In the genomic region with DNA sequence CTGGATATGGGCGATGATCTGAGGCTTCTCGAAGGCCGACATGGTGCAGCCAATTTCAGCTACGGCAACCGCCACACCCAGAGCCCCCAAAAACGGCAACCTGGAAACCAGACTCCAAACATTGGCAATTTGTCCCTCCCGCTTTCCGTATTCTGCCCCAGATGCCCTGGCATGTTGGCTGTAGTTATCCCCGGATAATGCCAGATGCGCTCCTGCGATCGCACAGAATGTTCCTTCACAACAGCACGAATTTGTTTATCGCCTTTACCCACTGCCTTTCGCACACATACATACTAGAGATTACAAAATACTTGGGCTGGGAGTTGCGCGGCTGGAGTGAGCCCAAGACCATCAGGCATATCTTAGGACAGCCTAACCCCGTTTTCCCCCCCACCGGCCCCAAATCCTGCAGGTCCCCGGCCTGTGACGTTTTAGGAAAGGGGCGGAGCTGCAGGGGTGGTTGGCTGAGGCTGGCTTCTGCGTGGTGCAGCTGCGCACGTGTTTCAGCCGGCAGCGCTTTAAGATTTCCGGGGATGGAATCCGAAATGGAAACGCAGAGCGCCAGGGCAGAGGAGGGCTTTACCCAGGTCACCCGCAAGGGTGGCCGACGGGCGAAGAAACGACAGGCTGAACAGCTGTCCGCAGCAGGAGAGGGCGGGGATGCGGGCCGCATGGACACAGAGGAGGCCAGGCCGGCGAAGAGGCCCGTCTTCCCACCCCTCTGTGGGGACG, we compare ENCODE assay signal across 8 cellular contexts. TPM values are rescaled to one million over a fixed set of nuclear protein-coding genes. Genes with fewer than 3 reads are reported as not detected.
DNase-seq lines count a peak whose midpoint lies in the region; TF ChIP-seq lines count a peak whose summit lies in the region.

A gene (plus strand): TSS at position 487 of the 732 bp plus-strand sequence. CDS start 47 bp downstream, at position 534.

- peaks cover 17% of the 10 kb centered on the region for H3K4me1 ChIP-seq in neuron (ENCODE audit: insufficient read depth, low read length)
- H3K4me1 ChIP-seq in subcutaneous abdominal adipose tissue (ENCODE audit: control insufficient read depth in 5 of 5, insufficient read depth in 5 of 5, low read length in 5 of 5): peaks cover 3 to 41% (median 35%) of the 10 kb centered on the region in 5 donors

- DNase-seq in GF-D8 (lab: John Stamatoyannopoulos, UW): peak; percentile 82
- peak; percentile 96 for DNase-seq in HEK293T (ENCODE audit: extremely low spot score)
- peak; percentile 93 for DNase-seq in MV-4-11 (lab: John Stamatoyannopoulos, UW)
- peak; percentile 96 for DNase-seq in SK-MEL-5 (ENCODE audit: low read depth, low spot score)
- peak; percentile 98 for DNase-seq in activated naive CD4-positive, alpha-beta T cell treated with Interleukin-2 at 50 U/mL for 16 hours
- peak; percentile 93 for DNase-seq in foreskin melanocyte

- H3K27me3 ChIP-seq in neuron (ENCODE audit: insufficient read depth, low read length) (no peaks in the 10 kb centered on the region), subcutaneous abdominal adipose tissue (ENCODE audit: control insufficient read depth in 5 of 5, insufficient read depth in 4 of 5, low read length in 5 of 5) (no peaks in the 10 kb centered on the region)

- no peaks in the 10 kb centered on the region for H3K9me3 ChIP-seq in neuron (ENCODE audit: low read length)
- no peaks in the 10 kb centered on the region for H3K9me3 ChIP-seq in subcutaneous abdominal adipose tissue (ENCODE audit: control insufficient read depth in 5 of 5, low read length in 5 of 5)

- in situ Hi-C loops in SK-MEL-5 (cut with HindIII; ENCODE audit: low pct_unique_long_range_greater_than_20kb, low sequenced_read_pairs): no loop called here

- CTCF ChIA-PET in HEK293T (lab: Yijun Ruan, JAX): interaction anchor here (0.5 to 0.6 kb wide), 2 partner anchors 35 to 93 kb away, joined by 3 to 4 read pairs; no protein-coding TSS in a partner anchor

- H3K9ac ChIP-seq in subcutaneous abdominal adipose tissue (ENCODE audit: low read length in 5 of 5): peak within 1 kb of the TSS; percentile 70 to 97 (median 92)

- H3K36me3 ChIP-seq in neuron (ENCODE audit: insufficient read depth, low read length) (peaks cover 26% of the 10 kb centered on the region), subcutaneous abdominal adipose tissue (ENCODE audit: control insufficient read depth in 5 of 5, insufficient read depth in 5 of 5, low read length in 5 of 5) (peaks cover 9 to 22% (median 17%) of the 10 kb centered on the region in 5 donors)

- H2AFZ ChIP-seq in neuron (ENCODE audit: low read depth, low read length): peak within 1 kb of the TSS; percentile 22

- POLR2A ChIA-PET in HEK293T (lab: Yijun Ruan, JAX): interaction anchor here (0.6 to 1.4 kb wide), 6 partner anchors 10 to 146 kb away, joined by 3 to 4 read pairs (median 3); a partner anchor contains a TSS

- H3K27ac ChIP-seq in subcutaneous abdominal adipose tissue (ENCODE audit: low read depth, low read length): peak within 1 kb of the TSS; percentile 99

- peak within 1 kb of the TSS; percentile 86 for H3K4me3 ChIP-seq in neuron (ENCODE audit: low read length)
- peak within 1 kb of the TSS; percentile 90 to 99 (median 99) for H3K4me3 ChIP-seq in subcutaneous abdominal adipose tissue (ENCODE audit: low read depth in 1 of 5, low read length in 5 of 5)

TF ChIP-seq in HEK293T, 16 proteins besides CTCF, POLR2A, EP300 and RAD21:
- TF ChIP-seq FOXA1 (IDR thresholded peaks at IDR 0.05): no peak
- TF ChIP-seq L3MBTL2 (conservative IDR thresholded peaks at IDR 0.05): peak; percentile 81
- TF ChIP-seq ELF4 (IDR thresholded peaks at IDR 0.05): peak; percentile 24; the same call in 1 of the 2 replicates

RNA-seq across cellular contexts. Expression of the gene that starts here (rescaled TPM):
- 65.5 and 72.6 TPM in 2 replicates for total RNA-seq in SK-MEL-5 (2014; rRNA removed; shearing (Covaris generic))
- polyA plus RNA-seq in SK-MEL-5 (2015; cell fraction: cytosol; rRNA removed): 50.4 and 52.8 TPM in 2 replicates
- 21.9 and 22.1 TPM in 2 replicates for polyA plus RNA-seq in SK-MEL-5 (2015; cell fraction: nucleus; rRNA removed)

Comparison
In these comparisons a context has a peak if more than half of its experiments do, and no peak if none do; other contexts are left out.
1. Peak in every context shown above with its lines: DNase-seq, H3K4me3 ChIP-seq and H3K27ac ChIP-seq.